In the genomic region with DNA sequence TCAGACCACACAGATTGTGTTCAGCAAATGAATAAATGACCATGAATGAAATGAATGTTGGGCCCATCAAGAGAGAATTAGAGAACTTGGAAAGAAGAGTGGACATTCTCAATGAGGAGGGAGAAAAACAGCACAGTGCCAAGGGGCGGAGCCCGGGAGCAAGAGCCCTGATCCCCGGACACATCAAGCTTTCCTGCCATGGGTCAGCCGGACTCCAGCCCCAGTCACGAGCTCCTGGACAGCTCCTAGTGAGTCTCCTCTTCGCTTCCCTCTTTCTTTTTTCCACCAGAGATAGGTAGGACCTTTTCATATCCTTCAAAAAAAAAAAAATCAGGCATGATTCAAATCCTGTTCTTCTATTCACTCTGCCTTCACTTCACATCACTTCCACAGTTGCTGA, we compare ENCODE assay signal across 30 cellular contexts.
"Had no signal": no experiment of that assay in that cellular context is flagged by ENCODE, and none has a peak within 500 bp of the region (broad histone marks: within the 10 kb centered on the region; RNA-seq: fewer than 3 reads in every experiment).

No MANE protein-coding gene starts in this region.

- H3K4me3 Mint-ChIP-seq: naive B cell; naive thymus-derived CD8-positive, alpha-beta T cell; natural killer cell treated with Interleukin-12 subunit alpha and Interleukin-12 subunit beta and Interleukin-15 and Interleukin-18, amount 100 ng/mL, for 72 hours; nephron progenitor cell; neural crest cell; stimulated activated naive B cell treated with anti-CD40 and anti-IgM and Interleukin-4, amounts not matched to agents 10 μg/mL and 1 μg/mL and 100 μg/mL, for 72 hours; stimulated activated naive CD8-positive, alpha-beta T cell treated with anti-CD3 and anti-CD28 coated beads, Interleukin-15, Interleukin-2, amounts not matched to agents 100 ng/mL and 50 ng/mL, for 24 hours had no signal

- H3K9me3 ChIP-seq: ovary, psoas muscle, right lobe of liver, spleen, stomach, thoracic aorta, thyroid gland, tibial nerve, upper lobe of left lung, vagina had no signal

- H3K4me3 ChIP-seq: ovary, psoas muscle, right lobe of liver, skin epidermis, smooth muscle cell, spleen, stomach, thoracic aorta, thyroid gland, tibial nerve, upper lobe of left lung, vagina had no signal

- H3K36me3 Mint-ChIP-seq: natural killer cell treated with Interleukin-12 subunit alpha and Interleukin-12 subunit beta and Interleukin-15 and Interleukin-18, amount 100 ng/mL, for 72 hours had no signal

- H3K9me3 Mint-ChIP-seq: naive B cell; naive thymus-derived CD8-positive, alpha-beta T cell; natural killer cell treated with Interleukin-12 subunit alpha and Interleukin-12 subunit beta and Interleukin-15 and Interleukin-18, amount 100 ng/mL, for 72 hours; nephron progenitor cell; neural crest cell; stimulated activated naive B cell treated with anti-CD40 and anti-IgM and Interleukin-4, amounts not matched to agents 10 μg/mL and 1 μg/mL and 100 μg/mL, for 72 hours; stimulated activated naive CD8-positive, alpha-beta T cell treated with anti-CD3 and anti-CD28 coated beads, Interleukin-15, Interleukin-2, amounts not matched to agents 100 ng/mL and 50 ng/mL, for 24 hours had no signal

- H3K79me2 ChIP-seq: parathyroid adenoma had no signal

- H3K4me2 ChIP-seq: smooth muscle cell had no signal

- ATAC-seq: naive thymus-derived CD8-positive, alpha-beta T cell; psoas muscle; right cardiac atrium; right lobe of liver; stimulated activated naive B cell treated with anti-CD40 and anti-IgM and Interleukin-4, amounts not matched to agents 10 μg/mL and 1 μg/mL and 100 μg/mL, for 72 hours had no signal

- H3K27ac Mint-ChIP-seq: natural killer cell treated with Interleukin-12 subunit alpha and Interleukin-12 subunit beta and Interleukin-15 and Interleukin-18, amount 100 ng/mL, for 72 hours; nephron progenitor cell; progenitor cell of endocrine pancreas; stimulated activated naive B cell treated with anti-CD40 and anti-IgM and Interleukin-4, amounts not matched to agents 10 μg/mL and 1 μg/mL and 100 μg/mL, for 72 hours; stimulated activated naive CD8-positive, alpha-beta T cell treated with anti-CD3 and anti-CD28 coated beads, Interleukin-15, Interleukin-2, amounts not matched to agents 100 ng/mL and 50 ng/mL, for 24 hours had no signal

- H3K9ac ChIP-seq: parathyroid adenoma had no signal

- DNase-seq: naive B cell; naive thymus-derived CD8-positive, alpha-beta T cell; nephron progenitor cell; occipital lobe; ovary; posterior cingulate gyrus; psoas muscle; right lobe of liver; spleen; stimulated activated CD4-positive, alpha-beta T cell treated with anti-CD3 and anti-CD28 coated beads, Interleukin-15, amount 100 ng/mL, for 24 hours; stimulated activated CD4-positive, alpha-beta T cell treated with anti-CD3 and anti-CD28 coated beads, Interleukin-4, amount 100 ng/mL, for 1 hour; stimulated activated CD4-positive, alpha-beta T cell treated with anti-CD3 and anti-CD28 coated beads, Interleukin-4, amount 100 ng/mL, for 4 hours; stimulated activated CD8-positive, alpha-beta memory T cell treated with anti-CD3 and anti-CD28 coated beads, Interleukin-4, amount 100 ng/mL, for 48 hours; stimulated activated naive B cell treated with anti-CD40 and anti-IgM and Interleukin-4, amounts not matched to agents 10 μg/mL and 1 μg/mL and 100 μg/mL, for 72 hours; stimulated activated naive CD4-positive, alpha-beta T cell treated with Interleukin-2 at 50 U/mL for 16 hours; stomach; thyroid gland; trophoblast cell; upper lobe of left lung had no signal

- H3K27me3 Mint-ChIP-seq: naive B cell; naive thymus-derived CD8-positive, alpha-beta T cell; natural killer cell treated with Interleukin-12 subunit alpha and Interleukin-12 subunit beta and Interleukin-15 and Interleukin-18, amount 100 ng/mL, for 72 hours; progenitor cell of endocrine pancreas; stimulated activated naive B cell treated with anti-CD40 and anti-IgM and Interleukin-4, amounts not matched to agents 10 μg/mL and 1 μg/mL and 100 μg/mL, for 72 hours; stimulated activated naive CD8-positive, alpha-beta T cell treated with anti-CD3 and anti-CD28 coated beads, Interleukin-15, Interleukin-2, amounts not matched to agents 100 ng/mL and 50 ng/mL, for 24 hours had no signal

- H3K4me1 ChIP-seq: right lobe of liver, vagina had no signal

- H3K27me3 ChIP-seq: ovary, right lobe of liver, spleen, stomach, thyroid gland, tibial nerve, upper lobe of left lung, vagina had no signal

- H3K36me3 ChIP-seq: ovary, right lobe of liver, spleen, stomach, thoracic aorta, thyroid gland, tibial nerve, upper lobe of left lung, vagina had no signal

- H3K27ac ChIP-seq: ovary, parathyroid adenoma, psoas muscle, right lobe of liver, skin epidermis, spleen, stomach, thoracic aorta, thyroid gland, tibial nerve, upper lobe of left lung, vagina had no signal

- H2AFZ ChIP-seq: parathyroid adenoma had no signal
